In genomic region chr10:74439213-74439612, GRCh38 we compare ENCODE assay signal across 14 cellular contexts.
DNase-seq lines count a peak whose midpoint lies in the region; ATAC-seq and TF ChIP-seq lines count a peak whose summit lies in the region.
"Had no signal": no experiment of that assay in that cellular context is flagged by ENCODE, and none has a peak within 500 bp of the region (broad histone marks: within the 10 kb centered on the region; RNA-seq: fewer than 3 reads in every experiment).

No MANE protein-coding gene starts in this region.

- H3K4me1 ChIP-seq in DND-41 (ENCODE audit: insufficient read depth, low read length) (peaks cover 10% of the 10 kb centered on the region), Loucy (ENCODE audit: insufficient read depth, low read length, poor library complexity, severe bottlenecking) (peaks cover 11% of the 10 kb centered on the region), adipocyte (ENCODE audit: control insufficient read depth, insufficient read depth, low read length) (peaks cover 9% of the 10 kb centered on the region), mesenchymal stem cell (ENCODE audit: control insufficient read depth, insufficient read depth, low read depth, low read length) (peaks cover 2% of the 10 kb centered on the region), foreskin keratinocyte (no peaks in the 10 kb centered on the region), right atrium auricular region (no peaks in the 10 kb centered on the region)
- H3K4me1 ChIP-seq: esophagus muscularis mucosa, suprapubic skin had no signal

- no peak overlapping the region for H2AK5ac ChIP-seq in mesenchymal stem cell (ENCODE audit: low read length, severe bottlenecking)

- H4K20me1 ChIP-seq in DND-41 (ENCODE audit: insufficient read depth, low read length) (no peaks in the 10 kb centered on the region), Loucy (ENCODE audit: insufficient read depth, low read length, poor library complexity, severe bottlenecking) (no peaks in the 10 kb centered on the region)

- H3K9ac ChIP-seq in DND-41 (ENCODE audit: low read depth, low read length) (no peak overlapping the region), Loucy (ENCODE audit: low read depth, low read length, poor library complexity, severe bottlenecking) (no peak overlapping the region), adipocyte (ENCODE audit: low read length) (no peak overlapping the region), mesenchymal stem cell (ENCODE audit: low read length) (no peak overlapping the region)

- no peaks in the 10 kb centered on the region for H3K36me3 ChIP-seq in DND-41 (ENCODE audit: insufficient read depth, low read length)
- H3K36me3 ChIP-seq in Loucy (ENCODE audit: insufficient read depth, low read length): no peaks in the 10 kb centered on the region
- no peaks in the 10 kb centered on the region for H3K36me3 ChIP-seq in adipocyte (ENCODE audit: control insufficient read depth, insufficient read depth, low read length, severe bottlenecking)
- H3K36me3 ChIP-seq in mesenchymal stem cell (ENCODE audit: control insufficient read depth in 1 of 2, insufficient read depth in 2 of 2, low read depth in 1 of 2, low read length in 2 of 2): peaks cover 0 to 5% of the 10 kb centered on the region in 2 experiments
- no peaks in the 10 kb centered on the region for H3K36me3 ChIP-seq in right atrium auricular region
- H3K36me3 ChIP-seq: esophagus muscularis mucosa, suprapubic skin had no signal

- H3K18ac ChIP-seq in mesenchymal stem cell (ENCODE audit: low read depth in 1 of 2, low read length in 2 of 2): no peak overlapping the region

- H2AFZ ChIP-seq in DND-41 (ENCODE audit: low read depth, low read length) (no peak overlapping the region), Loucy (ENCODE audit: low read length) (no peak overlapping the region), mesenchymal stem cell (ENCODE audit: low read depth, low read length) (no peak overlapping the region)

- H3K36me3 Mint-ChIP-seq in activated CD4-positive, alpha-beta T cell treated with anti-CD3 and anti-CD28 coated beads, Interleukin-2, amount 10 ng/mL, durations not matched to agents 24 days and 14 days (ENCODE audit: low read depth): peaks cover 17% of the 10 kb centered on the region

- peaks cover 3% of the 10 kb centered on the region for H3K79me1 ChIP-seq in mesenchymal stem cell (replicated peaks; ENCODE audit: low read length, poor library complexity, severe bottlenecking)

- no peak overlapping the region for H3K4ac ChIP-seq in mesenchymal stem cell (ENCODE audit: low read depth in 1 of 2, low read length in 2 of 2)

- H4K8ac ChIP-seq in mesenchymal stem cell (ENCODE audit: low read length): no peak overlapping the region

- H3K14ac ChIP-seq in mesenchymal stem cell (ENCODE audit: low read length in 2 of 2): no peak overlapping the region

- H3K27ac Mint-ChIP-seq in activated CD4-positive, alpha-beta T cell treated with anti-CD3 and anti-CD28 coated beads, Interleukin-2, amount 10 ng/mL, durations not matched to agents 24 days and 14 days: no peak overlapping the region
- H3K27ac Mint-ChIP-seq: memory B cell had no signal

- H3K27me3 Mint-ChIP-seq in activated CD4-positive, alpha-beta T cell treated with anti-CD3 and anti-CD28 coated beads, Interleukin-2, amount 10 ng/mL, durations not matched to agents 24 days and 14 days: no peaks in the 10 kb centered on the region
- H3K27me3 Mint-ChIP-seq: memory B cell had no signal

- H3K79me2 ChIP-seq in DND-41 (ENCODE audit: insufficient read depth, low read length) (no peaks in the 10 kb centered on the region), Loucy (ENCODE audit: insufficient read depth, low read length) (no peaks in the 10 kb centered on the region)

- no peak overlapping the region for H2BK5ac ChIP-seq in mesenchymal stem cell (ENCODE audit: low read depth, low read length, poor library complexity, severe bottlenecking)

- H3K9me3 Mint-ChIP-seq in activated CD4-positive, alpha-beta T cell treated with anti-CD3 and anti-CD28 coated beads, Interleukin-2, amount 10 ng/mL, durations not matched to agents 24 days and 14 days: peaks cover 3% of the 10 kb centered on the region
- H3K9me3 Mint-ChIP-seq: H9, memory B cell had no signal

- H3K4me3 ChIP-seq in DND-41 (ENCODE audit: low read depth in 1 of 2, low read length in 2 of 2): no peak overlapping the region
- H3K4me3 ChIP-seq in Loucy (ENCODE audit: low read length, poor library complexity, severe bottlenecking): no peak overlapping the region
- H3K4me3 ChIP-seq in adipocyte (ENCODE audit: low read length): no peak overlapping the region
- no peak overlapping the region for H3K4me3 ChIP-seq in mesenchymal stem cell (ENCODE audit: insufficient read depth in 1 of 2, low read depth in 1 of 2, low read length in 2 of 2)
- H3K4me3 ChIP-seq in right atrium auricular region: no peak overlapping the region
- H3K4me3 ChIP-seq: esophagus muscularis mucosa, suprapubic skin had no signal

- ATAC-seq in DND-41 (ENCODE audit: insufficient read depth, low read depth): peak; percentile 45; the same call in 2 of the 3 replicates
- ATAC-seq in foreskin keratinocyte: no peak
- ATAC-seq in HG03342 (IDR thresholded peaks at IDR 0.05; ENCODE audit: unreplicated experiment): no peak

- H3K4me2 ChIP-seq in DND-41 (ENCODE audit: insufficient read depth, low read length) (no peak overlapping the region), Loucy (ENCODE audit: low read depth, low read length, poor library complexity, severe bottlenecking) (peak overlapping the region; percentile 3), mesenchymal stem cell (ENCODE audit: low read length, poor library complexity, severe bottlenecking) (no peak overlapping the region)

- H3K27me3 ChIP-seq in DND-41 (ENCODE audit: insufficient read depth, low read length, poor library complexity) (no peaks in the 10 kb centered on the region), Loucy (ENCODE audit: insufficient read depth, low read length, poor library complexity, severe bottlenecking) (no peaks in the 10 kb centered on the region), adipocyte (replicated peaks; ENCODE audit: control insufficient read depth, insufficient read depth, low read length) (no peaks in the 10 kb centered on the region), mesenchymal stem cell (ENCODE audit: control insufficient read depth in 1 of 2, insufficient read depth in 1 of 2, low read length in 2 of 2) (no peaks in the 10 kb centered on the region), foreskin keratinocyte (no peaks in the 10 kb centered on the region), right atrium auricular region (no peaks in the 10 kb centered on the region)
- H3K27me3 ChIP-seq: esophagus muscularis mucosa, suprapubic skin had no signal

- H2BK15ac ChIP-seq in mesenchymal stem cell (ENCODE audit: low read depth, poor library complexity, severe bottlenecking): no peak overlapping the region

- H3K27ac ChIP-seq in DND-41 (ENCODE audit: low read length) (peak overlapping the region; percentile 27; the same call in 1 of the 2 replicates), mesenchymal stem cell (ENCODE audit: low read length, poor library complexity, severe bottlenecking) (no peak overlapping the region), foreskin keratinocyte (no peak overlapping the region), right atrium auricular region (no peak overlapping the region)
- H3K27ac ChIP-seq: esophagus muscularis mucosa, suprapubic skin had no signal

- intact Hi-C loops in activated CD4-positive, alpha-beta T cell treated with anti-CD3 and anti-CD28 coated beads, Interleukin-2, amount 10 ng/mL, durations not matched to agents 24 days and 14 days (cut with micrococcal nuclease): no loop called here

- H2BK120ac ChIP-seq in mesenchymal stem cell (ENCODE audit: low read depth, low read length): no peak overlapping the region

- no peak overlapping the region for H3K23ac ChIP-seq in mesenchymal stem cell (ENCODE audit: low read length in 2 of 2)

- H2BK12ac ChIP-seq in mesenchymal stem cell (ENCODE audit: low read length in 2 of 2): no peak overlapping the region

- TF ChIP-seq CTCF in DND-41 (IDR thresholded peaks at IDR 0.05; ENCODE audit: borderline replicate concordance, extremely low read depth, low read length, poor library complexity, severe bottlenecking) (no peak), Loucy (conservative IDR thresholded peaks at IDR 0.05; ENCODE audit: low read length) (no peak), foreskin keratinocyte (conservative IDR thresholded peaks at IDR 0.05) (no peak), right atrium auricular region (IDR thresholded peaks at IDR 0.05) (no peak)

- H4K91ac ChIP-seq in mesenchymal stem cell (ENCODE audit: low read length): no peak overlapping the region

- DNase-seq in DND-41 (no peak), adipocyte (ENCODE audit: low read depth) (peak; percentile 28), mesenchymal stem cell (peak; percentile 45), foreskin keratinocyte (no peak), right atrium auricular region (ENCODE audit: low spot score) (no peak)
- no peak for DNase-seq in activated CD4-positive, alpha-beta T cell treated with anti-CD3 and anti-CD28 coated beads, Interleukin-2, amount 10 ng/mL, durations not matched to agents 24 days and 14 days
- DNase-seq: H9, NCI-H187 had no signal

- WGBS in mesenchymal stem cell: 33% methylated on average over 1 of the region's 1 CpG

- H3K9me3 ChIP-seq in DND-41 (ENCODE audit: insufficient read depth, low read length, severe bottlenecking) (no peaks in the 10 kb centered on the region), Loucy (ENCODE audit: insufficient read depth, low read depth, low read length) (no peaks in the 10 kb centered on the region), adipocyte (ENCODE audit: control insufficient read depth, low read length) (no peaks in the 10 kb centered on the region), mesenchymal stem cell (ENCODE audit: control insufficient read depth, low read length) (no peaks in the 10 kb centered on the region), right atrium auricular region (no peaks in the 10 kb centered on the region)
- H3K9me3 ChIP-seq: esophagus muscularis mucosa, suprapubic skin had no signal

- H3K4me3 Mint-ChIP-seq in activated CD4-positive, alpha-beta T cell treated with anti-CD3 and anti-CD28 coated beads, Interleukin-2, amount 10 ng/mL, durations not matched to agents 24 days and 14 days: no peak overlapping the region
- H3K4me3 Mint-ChIP-seq: H9, memory B cell, neural crest cell had no signal

- no peaks in the 10 kb centered on the region for H3K9me2 ChIP-seq in Loucy (replicated peaks; ENCODE audit: low read depth, low read length)

- H3K4me1 Mint-ChIP-seq in activated CD4-positive, alpha-beta T cell treated with anti-CD3 and anti-CD28 coated beads, Interleukin-2, amount 10 ng/mL, durations not matched to agents 24 days and 14 days: peaks cover 4% of the 10 kb centered on the region

- peaks cover 8% of the 10 kb centered on the region; the same call in 1 of the 2 replicates for H3F3A ChIP-seq in Loucy (ENCODE audit: low read depth)

Comparison
In these comparisons a context has a peak if more than half of its experiments do, and no peak if none do; other contexts are left out.
1. DNase-seq: peak in adipocyte (single experiment) and mesenchymal stem cell (single experiment); none in DND-41 (single experiment), foreskin keratinocyte (0 of 2), right atrium auricular region (single experiment) and activated CD4-positive, alpha-beta T cell treated with anti-CD3 and anti-CD28 coated beads, Interleukin-2, amount 10 ng/mL, durations not matched to agents 24 days and 14 days (single experiment).